In genomic region chr11:11979487-11980117, GRCh38 we compare ENCODE assay signal across 9 cellular contexts. TPM values are rescaled to one million over a fixed set of nuclear protein-coding genes. Genes with fewer than 3 reads are reported as not detected.
DNase-seq lines count a peak whose midpoint lies in the region; ATAC-seq and TF ChIP-seq lines count a peak whose summit lies in the region.
"Had no signal": no experiment of that assay in that cellular context is flagged by ENCODE, and none has a peak within 500 bp of the region (broad histone marks: within the 10 kb centered on the region; RNA-seq: fewer than 3 reads in every experiment).

No MANE protein-coding gene starts in this region.

- H3K9me3 ChIP-seq in A673 (ENCODE audit: low read depth, low read length, poor library complexity, severe bottlenecking) (no peaks in the 10 kb centered on the region), neuronal stem cell (replicated peaks in 1 of 2; ENCODE audit: control insufficient read depth in 2 of 2, insufficient read depth in 1 of 2, low read depth in 1 of 2, low read length in 2 of 2) (peaks cover 2 to 5% of the 10 kb centered on the region in 2 donors)
- H3K9me3 ChIP-seq: BLaER1 treated with 17β-estradiol and CSF1 and Interleukin-3, amounts not matched to agents 10 nM and 100 nM had no signal

- BruUV-seq in A673 (replicated peaks; lab: Mats Ljungman, UMichigan), result no TSS peak

- H3K4me3 ChIP-seq in A673 (ENCODE audit: low read depth, low read length, poor library complexity, severe bottlenecking), result no peak overlapping the region
- no peak overlapping the region for H3K4me3 ChIP-seq in fibroblast of pulmonary artery (replicated peaks; ENCODE audit: low read depth, low read length)
- H3K4me3 ChIP-seq in neuronal stem cell (ENCODE audit: low read length in 2 of 2), result no peak overlapping the region
- H3K4me3 ChIP-seq: BLaER1 treated with 17β-estradiol and CSF1 and Interleukin-3, amounts not matched to agents 10 nM and 100 nM had no signal

- ATAC-seq in HG02981 (IDR thresholded peaks at IDR 0.05; ENCODE audit: unreplicated experiment), result no peak
- ATAC-seq in omental fat pad (ENCODE audit: low FRiP score), result no peak

- no peak overlapping the region for H4K8ac ChIP-seq in neuronal stem cell (ENCODE audit: low read depth, low read length)

- H2BK12ac ChIP-seq in neuronal stem cell (ENCODE audit: low read length), result peak overlapping the region; percentile 8

- peak overlapping the region; percentile 60 for H3K18ac ChIP-seq in neuronal stem cell (ENCODE audit: low read length)

- no peak overlapping the region for H3K9ac ChIP-seq in neuronal stem cell (ENCODE audit: low read depth, low read length, poor library complexity)
- H3K9ac ChIP-seq: BLaER1 treated with 17β-estradiol and CSF1 and Interleukin-3, amounts not matched to agents 10 nM and 100 nM had no signal

- no peak overlapping the region for H3K4ac ChIP-seq in neuronal stem cell (ENCODE audit: low read length)

- no peak overlapping the region for H3K4me2 ChIP-seq in neuronal stem cell (ENCODE audit: insufficient read depth, low read length, poor library complexity, severe bottlenecking)
- H3K4me2 ChIP-seq: BLaER1 treated with 17β-estradiol and CSF1 and Interleukin-3, amounts not matched to agents 10 nM and 100 nM had no signal

- H2AFZ ChIP-seq in neuronal stem cell (ENCODE audit: low read length), result peak overlapping the region; percentile 70

- POLR2A ChIA-PET in A673 (lab: Charles Lee; ENCODE audit: low non-redundant PET), result no interaction called here

- H3K27ac ChIP-seq in A673 (ENCODE audit: low read depth, low read length, poor library complexity, severe bottlenecking) (peak overlapping the region; percentile 54), neuronal stem cell (replicated peaks; ENCODE audit: low read length) (no peak overlapping the region)
- H3K27ac ChIP-seq: BLaER1 treated with 17β-estradiol and CSF1 and Interleukin-3, amounts not matched to agents 10 nM and 100 nM had no signal

- H3K27me3 ChIP-seq in A673 (replicated peaks; ENCODE audit: insufficient read depth, low read depth, low read length, poor library complexity) (no peaks in the 10 kb centered on the region), neuronal stem cell (ENCODE audit: control insufficient read depth in 3 of 3, insufficient read depth in 3 of 3, low read depth in 1 of 3, low read length in 3 of 3) (no peaks in the 10 kb centered on the region)
- H3K27me3 ChIP-seq: BLaER1 treated with 17β-estradiol and CSF1 and Interleukin-3, amounts not matched to agents 10 nM and 100 nM had no signal

- no peak overlapping the region for H3K23ac ChIP-seq in neuronal stem cell (ENCODE audit: low read depth, low read length, poor library complexity)

- H3K36me3 ChIP-seq in A673 (ENCODE audit: insufficient read depth, low read length, poor library complexity, severe bottlenecking) (no peaks in the 10 kb centered on the region), neuronal stem cell (replicated peaks in 1 of 2; ENCODE audit: control insufficient read depth in 2 of 2, insufficient read depth in 2 of 2, low read length in 2 of 2) (peaks cover 0 to 4% of the 10 kb centered on the region in 2 donors)
- H3K36me3 ChIP-seq: BLaER1 treated with 17β-estradiol and CSF1 and Interleukin-3, amounts not matched to agents 10 nM and 100 nM had no signal

- no CpG with 5 or more reads among the region's 8 CpGs for WGBS in neuronal stem cell (ENCODE audit: extremely low coverage in 2 of 2, insufficient read length in 2 of 2, insufficient replicate concordance in 1 of 2), 2 donors

- no peak overlapping the region for H2BK120ac ChIP-seq in neuronal stem cell (ENCODE audit: low read depth, low read length)

- no peaks in the 10 kb centered on the region for H3K79me1 ChIP-seq in neuronal stem cell (ENCODE audit: low read depth, low read length)

- CTCF ChIA-PET in A673 (lab: Charles Lee), result no interaction called here

- no peak overlapping the region for H4K91ac ChIP-seq in neuronal stem cell (ENCODE audit: low read depth, low read length, poor library complexity)

- H3K4me1 ChIP-seq in A673 (ENCODE audit: insufficient read depth, low read length, poor library complexity, severe bottlenecking) (peaks cover 29% of the 10 kb centered on the region), neuronal stem cell (ENCODE audit: control insufficient read depth in 2 of 2, insufficient read depth in 1 of 2, low read depth in 1 of 2, low read length in 2 of 2) (peaks cover 15 to 16% of the 10 kb centered on the region in 2 donors)

- intact Hi-C loops in A673 (cut with micrococcal nuclease; ENCODE audit: unreplicated experiment), result no loop called here

- no peak overlapping the region for H2BK15ac ChIP-seq in neuronal stem cell (ENCODE audit: low read length)

- no peak overlapping the region for H2BK5ac ChIP-seq in neuronal stem cell (ENCODE audit: low read length)

- H2AK5ac ChIP-seq in neuronal stem cell (ENCODE audit: low read depth, low read length), result no peak overlapping the region

- no peak overlapping the region for H3K14ac ChIP-seq in neuronal stem cell (ENCODE audit: low read length)

- no peak for TF ChIP-seq CTCF in A673 (conservative IDR thresholded peaks at IDR 0.05; ENCODE audit: low read depth, low read length)
- no peak for TF ChIP-seq CTCF in fibroblast of pulmonary artery (IDR thresholded peaks at IDR 0.05; ENCODE audit: low read length, missing control alignments)
- no peak for TF ChIP-seq CTCF in omental fat pad (IDR thresholded peaks at IDR 0.05)

- DNase-seq in A673 (ENCODE audit: low spot score), result peak; percentile 22
- peak; percentile 96 for DNase-seq in SK-N-DZ (ENCODE audit: low spot score)
- DNase-seq in fibroblast of pulmonary artery (ENCODE audit: low read depth), result peak; percentile 85
- DNase-seq in neuronal stem cell (ENCODE audit: low spot score), result no peak
- DNase-seq in cerebellum (ENCODE audit: low spot score), result no peak
- DNase-seq in omental fat pad (ENCODE audit: low spot score), result no peak
- no peak for DNase-seq in amygdala (lab: John Stamatoyannopoulos, UW)

RNA-seq across cellular contexts. Expression of gene DKK3, which starts 28.8 kb away (rescaled TPM):
- total RNA-seq in A673 (2021), result 0.77 and 2.3 TPM in 2 replicates
- 41.0 and 47.8 TPM in 2 replicates for polyA plus RNA-seq in SK-N-DZ (2014; cell fraction: cytosol; rRNA removed)
- 37.4 and 46.4 TPM in 2 replicates for polyA plus RNA-seq in SK-N-DZ (2014; cell fraction: nucleus; rRNA removed)
- 16.6 TPM for polyA plus RNA-seq in neuronal stem cell (2013, experiment 1 of 2)
- polyA plus RNA-seq in neuronal stem cell (2013, experiment 2 of 2), result 16.6 TPM
- 140 TPM for total RNA-seq in cerebellum
- total RNA-seq in omental fat pad, result 10 to 100 TPM; 16.5 to 33.6 (median 21.7) TPM

Comparison
In these comparisons a context has a peak if more than half of its experiments do, and no peak if none do; other contexts are left out.
1. DNase-seq: peak in A673 (single experiment), SK-N-DZ (single experiment) and fibroblast of pulmonary artery (single experiment); none in neuronal stem cell (single experiment), cerebellum (single experiment), omental fat pad (single experiment) and amygdala (0 of 56).